ENCODE assay signal across 22 cellular contexts in the genomic region with DNA sequence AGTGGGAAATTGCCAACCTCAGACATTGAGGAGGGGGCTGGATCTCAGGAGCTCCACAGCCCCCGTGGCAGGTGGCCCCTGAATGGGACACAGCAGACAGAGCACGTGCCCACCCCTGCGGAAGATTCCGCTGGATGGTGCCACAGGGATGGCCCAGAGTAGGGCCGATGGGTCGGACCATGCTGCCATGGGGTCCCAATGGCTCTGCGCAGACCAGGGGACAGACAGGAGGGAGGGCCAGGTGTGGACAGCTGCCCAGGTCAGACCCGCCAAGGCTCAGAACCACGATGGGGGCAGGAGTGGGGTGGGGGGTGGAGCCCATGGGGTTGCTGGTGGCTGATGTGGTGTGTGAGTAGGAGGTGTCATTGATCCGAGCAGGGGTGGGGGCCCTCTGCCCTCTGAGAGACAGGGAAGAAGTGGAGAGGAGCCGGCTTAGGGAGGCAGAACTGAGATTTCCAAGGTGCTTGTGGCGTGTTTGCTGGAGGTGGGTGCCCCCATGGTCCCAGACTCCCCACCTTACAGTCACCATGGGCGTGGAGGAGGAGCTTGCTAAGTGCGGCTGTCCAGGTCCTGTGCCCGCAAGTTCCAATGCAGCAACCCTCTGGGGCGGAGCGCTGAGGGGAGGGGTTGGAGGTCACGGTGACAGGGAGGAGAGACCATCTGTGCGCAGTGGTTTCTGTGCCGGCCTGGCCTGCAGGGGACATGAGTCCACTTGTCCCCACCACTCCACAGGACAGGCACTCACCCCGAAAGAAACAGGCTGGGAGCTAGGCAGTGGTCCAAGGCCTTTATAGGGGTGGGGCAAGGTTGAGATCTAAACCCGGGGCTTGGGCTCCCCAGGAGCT. TPM values are rescaled to one million over a fixed set of nuclear protein-coding genes. Genes with fewer than 3 reads are reported as not detected.
A peak's percentile ranks its signal among the peaks of the same experiment; 100 is the strongest.
DNase-seq lines count a peak whose midpoint lies in the region; ATAC-seq and TF ChIP-seq lines count a peak whose summit lies in the region.
"Had no signal": no experiment of that assay in that cellular context is flagged by ENCODE, and none has a peak within 500 bp of the region (broad histone marks: within the 10 kb centered on the region; RNA-seq: fewer than 3 reads in every experiment).

No MANE protein-coding gene starts in this region.

- intact Hi-C loops in CD14-positive monocyte (cut with micrococcal nuclease) = no loop called here

- H3K4me3 Mint-ChIP-seq in T-helper 17 cell (no peak overlapping the region), CD14-positive monocyte (no peak overlapping the region)
- no peak overlapping the region for H3K4me3 Mint-ChIP-seq in stimulated activated effector memory CD8-positive, alpha-beta T cell treated with anti-CD3 and anti-CD28 coated beads, Interleukin-12 subunit alpha, Interleukin-12 subunit beta, amount 100 ng/mL, for 72 hours
- H3K4me3 Mint-ChIP-seq: CD4-positive, alpha-beta memory T cell; GM23338 had no signal

- H3K9me3 Mint-ChIP-seq in activated naive CD4-positive, alpha-beta T cell treated with anti-CD3 and anti-CD28 coated beads, Interleukin-2, amount 50 U/mL, for 72 hours = no peaks in the 10 kb centered on the region
- no peaks in the 10 kb centered on the region for H3K9me3 Mint-ChIP-seq in stimulated activated effector memory CD8-positive, alpha-beta T cell treated with anti-CD3 and anti-CD28 coated beads, Interleukin-12 subunit alpha, Interleukin-12 subunit beta, amount 100 ng/mL, for 72 hours
- H3K9me3 Mint-ChIP-seq in CD14-positive monocyte = no peaks in the 10 kb centered on the region
- H3K9me3 Mint-ChIP-seq: GM23338 had no signal

- peak overlapping the region; percentile 30 to 86 for H3K27ac Mint-ChIP-seq in activated naive CD4-positive, alpha-beta T cell treated with anti-CD3 and anti-CD28 coated beads, Interleukin-2, amount 50 U/mL, for 72 hours
- peak overlapping the region; percentile 21 for H3K27ac Mint-ChIP-seq in T-helper 17 cell
- H3K27ac Mint-ChIP-seq in stimulated activated effector memory CD8-positive, alpha-beta T cell treated with anti-CD3 and anti-CD28 coated beads, Interleukin-12 subunit alpha, Interleukin-12 subunit beta, amount 100 ng/mL, for 72 hours = peak overlapping the region; percentile 37
- H3K27ac Mint-ChIP-seq in CD14-positive monocyte = peak overlapping the region in 3 of 7 donors; percentile 40 to 57 (median 52)
- H3K27ac Mint-ChIP-seq: GM23338 had no signal

- DNase-seq in activated naive CD4-positive, alpha-beta T cell treated with anti-CD3 and anti-CD28 coated beads, Interleukin-2, amount 50 U/mL, for 72 hours (ENCODE audit: low spot score in 2 of 2) = no peak
- no peak for DNase-seq in activated naive CD4-positive, alpha-beta T cell treated with Interleukin-2 at 50 U/mL for 16 hours
- DNase-seq in T-helper 17 cell (no peak), left kidney (ENCODE audit: low read depth, low spot score) (peak; percentile 44), CD14-positive monocyte (ENCODE audit: low spot score) (no peak), islet precursor cell (no peak), hippocampal formation (lab: John Stamatoyannopoulos, UW) (no peak)
- DNase-seq in stimulated activated effector memory CD8-positive, alpha-beta T cell treated with anti-CD3 and anti-CD28 coated beads, Interleukin-12 subunit alpha, Interleukin-12 subunit beta, amount 100 ng/mL, for 72 hours (ENCODE audit: low spot score in 2 of 2) = no peak
- DNase-seq: AML-193, Calu3, GF-D8, KBM-7, MV-4-11, NCI-H187, NCI-H226, NCI-H524, NCI-H82, OCI-M1, SHP77 treated with DMSO at 0.1 percent for 48 hours had no signal

- H3K36me3 Mint-ChIP-seq in activated naive CD4-positive, alpha-beta T cell treated with anti-CD3 and anti-CD28 coated beads, Interleukin-2, amount 50 U/mL, for 72 hours = no peaks in the 10 kb centered on the region
- H3K36me3 Mint-ChIP-seq in T-helper 17 cell (ENCODE audit: low read depth) (peaks cover 4% of the 10 kb centered on the region), CD14-positive monocyte (peaks cover 79 to 89% of the 10 kb centered on the region in 2 donors)
- H3K36me3 Mint-ChIP-seq in stimulated activated effector memory CD8-positive, alpha-beta T cell treated with anti-CD3 and anti-CD28 coated beads, Interleukin-12 subunit alpha, Interleukin-12 subunit beta, amount 100 ng/mL, for 72 hours = no peaks in the 10 kb centered on the region

- ATAC-seq in activated naive CD4-positive, alpha-beta T cell treated with anti-CD3 and anti-CD28 coated beads, Interleukin-2, amount 50 U/mL, for 72 hours = no peak
- no peak for ATAC-seq in T-helper 17 cell
- ATAC-seq in stimulated activated effector memory CD8-positive, alpha-beta T cell treated with anti-CD3 and anti-CD28 coated beads, Interleukin-12 subunit alpha, Interleukin-12 subunit beta, amount 100 ng/mL, for 72 hours = no peak
- ATAC-seq: HCT116 had no signal

- H3K4me1 Mint-ChIP-seq in T-helper 17 cell (peaks cover 2% of the 10 kb centered on the region), CD14-positive monocyte (peaks cover 32% of the 10 kb centered on the region)
- no peaks in the 10 kb centered on the region for H3K4me1 Mint-ChIP-seq in stimulated activated effector memory CD8-positive, alpha-beta T cell treated with anti-CD3 and anti-CD28 coated beads, Interleukin-12 subunit alpha, Interleukin-12 subunit beta, amount 100 ng/mL, for 72 hours

- H3K27me3 Mint-ChIP-seq in T-helper 17 cell = no peaks in the 10 kb centered on the region
- H3K27me3 Mint-ChIP-seq in CD14-positive monocyte (ENCODE audit: low read depth in 3 of 3) = peaks cover 0 to 2% (median 0%) of the 10 kb centered on the region in 3 donors
- H3K27me3 Mint-ChIP-seq: CD4-positive, alpha-beta memory T cell had no signal

- TF ChIP-seq CTCF in CD14-positive monocyte (IDR thresholded peaks at IDR 0.05) = no peak

- H3K9me3 ChIP-seq in T-helper 17 cell (ENCODE audit: control insufficient read depth, low read length, poor library complexity, severe bottlenecking) = no peaks in the 10 kb centered on the region

RNA-seq across cellular contexts. Expression of a gene that starts 12.9 kb away (rescaled TPM):
- 10 to 100 TPM; 12.2 to 22.2 TPM for total RNA-seq in activated naive CD4-positive, alpha-beta T cell treated with anti-CD3 and anti-CD28 coated beads, Interleukin-2, amount 50 U/mL, for 72 hours
- 100 to 1,000 TPM; 134 TPM for total RNA-seq in T-helper 17 cell
- 10 to 100 TPM; 36.9 to 41.9 TPM for polyA plus RNA-seq in CD14-positive monocyte
- polyA plus RNA-seq: GM23338 had no signal

RNA-seq across cellular contexts. Expression of a gene that starts 53.3 kb away (rescaled TPM):
- total RNA-seq in activated naive CD4-positive, alpha-beta T cell treated with anti-CD3 and anti-CD28 coated beads, Interleukin-2, amount 50 U/mL, for 72 hours = under 1 TPM; 0.27 to 0.41 TPM
- total RNA-seq in T-helper 17 cell = 1 to 10 TPM; 4.1 to 4.3 TPM
- not detected for polyA plus RNA-seq in CD14-positive monocyte

RNA-seq across cellular contexts. Expression of a gene that starts 57.6 kb away (rescaled TPM):
- total RNA-seq in activated naive CD4-positive, alpha-beta T cell treated with anti-CD3 and anti-CD28 coated beads, Interleukin-2, amount 50 U/mL, for 72 hours = not detected
- total RNA-seq in T-helper 17 cell = not detected
- not detected for polyA plus RNA-seq in CD14-positive monocyte
- total RNA-seq: Calu3; CD4-positive, alpha-beta memory T cell had no signal
- polyA plus RNA-seq: CD4-positive, alpha-beta memory T cell had no signal

Comparison
In these comparisons a context has a peak if more than half of its experiments do, and no peak if none do; other contexts are left out.
1. RNA of a gene that starts 12.9 kb away (total RNA-seq): 134 TPM in T-helper 17 cell; 12.2 to 22.2 TPM in activated naive CD4-positive, alpha-beta T cell treated with anti-CD3 and anti-CD28 coated beads, Interleukin-2, amount 50 U/mL, for 72 hours; every median in the first group is over 4 times any median in the second.